Comparison of ENCODE assay signal across 1 cellular context in the genomic region with DNA sequence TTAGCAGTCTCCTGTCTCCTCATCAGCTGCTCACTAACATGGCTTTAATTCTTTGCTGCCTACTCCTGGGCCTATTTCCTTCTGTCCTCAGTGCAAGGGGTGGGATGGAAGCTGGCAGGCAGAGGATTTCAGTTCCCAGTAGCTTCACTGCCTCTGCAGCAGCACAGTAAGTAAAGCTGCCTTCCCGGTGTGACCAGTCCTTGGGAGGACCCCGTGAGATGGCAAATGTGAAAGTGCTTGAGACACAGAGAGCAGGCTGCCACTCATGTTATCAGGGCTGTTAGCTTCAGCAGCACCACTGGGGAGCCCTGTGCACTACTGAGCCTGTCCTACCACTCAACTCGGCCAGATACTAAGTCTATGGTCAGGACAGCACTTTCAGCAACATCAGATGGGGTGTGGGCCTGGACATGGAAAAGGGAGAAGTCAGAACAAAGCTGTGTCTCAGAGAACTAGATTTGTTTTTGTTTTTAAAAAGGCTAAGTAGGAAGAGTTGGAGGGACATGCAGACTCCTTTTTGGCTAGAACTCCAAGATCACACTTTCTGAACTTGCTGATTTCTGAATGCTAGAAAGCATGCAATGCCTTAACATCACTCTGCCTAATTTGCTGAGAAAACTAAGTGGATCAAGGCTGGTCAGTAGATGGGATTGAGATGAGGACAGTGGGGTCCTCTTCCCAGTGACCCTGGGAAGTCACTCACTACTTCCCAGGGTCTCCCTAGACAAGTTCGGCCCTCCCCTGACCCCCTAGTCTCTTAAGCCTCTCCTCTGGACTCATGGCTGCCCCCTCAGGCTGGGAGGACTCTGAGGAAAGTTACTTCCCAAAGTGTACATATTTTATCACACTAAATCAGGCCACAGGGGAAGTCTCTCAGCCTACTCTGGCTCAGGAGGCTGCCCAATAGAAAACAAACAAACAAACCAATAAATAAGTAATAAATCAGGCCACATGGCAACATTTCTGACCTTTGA.
TF ChIP-seq lines count a peak whose summit lies in the region.

No MANE protein-coding gene starts in this region.

TF ChIP-seq in A549, 52 proteins besides CTCF, POLR2A, EP300 and RAD21:
- TF ChIP-seq POLR2AphosphoS2 (conservative IDR thresholded peaks at IDR 0.05; ENCODE audit: low read length) (no peak), CHD4 (IDR thresholded peaks at IDR 0.05; ENCODE audit: borderline replicate concordance) (no peak), HDAC2 (IDR thresholded peaks at IDR 0.05) (no peak), MAZ (IDR thresholded peaks at IDR 0.05; ENCODE audit: borderline replicate concordance, low read depth, low read length) (no peak), JUNB (IDR thresholded peaks at IDR 0.05) (no peak), CBX2 (IDR thresholded peaks at IDR 0.05; ENCODE audit: borderline replicate concordance, low read depth) (no peak), KDM5A (IDR thresholded peaks at IDR 0.05) (no peak), RFX5 (IDR thresholded peaks at IDR 0.05) (no peak), JUN (IDR thresholded peaks at IDR 0.05) (peak in 1 of 2 experiments; percentile 17; a peak in 1 of 5 replicates)
